Comparison of ENCODE assay signal across 15 cellular contexts in the genomic region with DNA sequence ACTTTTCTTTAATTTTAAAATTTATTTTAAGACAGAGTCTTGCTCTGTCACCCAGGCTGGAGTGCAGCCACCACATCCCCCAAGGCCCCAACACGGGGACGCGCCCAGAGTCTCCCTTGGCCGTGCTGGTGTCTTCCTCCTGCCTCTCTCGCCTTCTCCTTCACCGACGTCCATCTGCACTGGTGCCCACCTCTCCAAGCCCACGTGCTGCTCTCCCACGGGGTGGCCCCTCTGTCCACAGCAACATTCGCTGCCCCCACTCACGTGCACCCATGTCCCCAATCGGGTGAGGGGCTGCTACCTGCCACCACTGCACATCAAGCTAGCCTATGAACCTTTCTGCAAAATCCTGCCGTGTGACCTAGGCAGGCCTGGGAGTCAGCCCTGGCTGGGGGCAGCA. TPM values are rescaled to one million over a fixed set of nuclear protein-coding genes. Genes with fewer than 3 reads are reported as not detected.
A peak's percentile ranks its signal among the peaks of the same experiment; 100 is the strongest.
DNase-seq lines count a peak whose midpoint lies in the region; ATAC-seq and TF ChIP-seq lines count a peak whose summit lies in the region.
"Had no signal": no experiment of that assay in that cellular context is flagged by ENCODE, and none has a peak within 500 bp of the region (broad histone marks: within the 10 kb centered on the region; RNA-seq: fewer than 3 reads in every experiment).

No MANE protein-coding gene starts in this region.

- no peaks in the 10 kb centered on the region for H3K27me3 Mint-ChIP-seq in activated CD4-positive, alpha-beta T cell treated with anti-CD3 and anti-CD28 coated beads, Interleukin-2, amount 10 ng/mL, durations not matched to agents 7 days and 5 days
- no peaks in the 10 kb centered on the region for H3K27me3 Mint-ChIP-seq in activated CD8-positive, alpha-beta T cell treated with anti-CD3 and anti-CD28 coated beads for 36 hours

- peak overlapping the region; percentile 98 for H3K4me3 Mint-ChIP-seq in activated CD4-positive, alpha-beta T cell treated with anti-CD3 and anti-CD28 coated beads, Interleukin-2, amount 10 ng/mL, durations not matched to agents 7 days and 5 days
- H3K4me3 Mint-ChIP-seq in activated CD8-positive, alpha-beta T cell treated with anti-CD3 and anti-CD28 coated beads for 36 hours, result peak overlapping the region; percentile 99

- POLR2A ChIA-PET in activated CD4-positive, alpha-beta T cell treated with anti-CD3 and anti-CD28 coated beads, Interleukin-2, amount 10 ng/mL, durations not matched to agents 7 days and 5 days (lab: Charles Lee), result no interaction called here
- POLR2A ChIA-PET in activated CD8-positive, alpha-beta T cell treated with anti-CD3 and anti-CD28 coated beads for 36 hours (lab: Charles Lee), result interaction anchor here (0.6 to 2.4 kb wide), 3 partner anchors 9 to 171 kb away, joined by 3 to 9 read pairs (median 3); no protein-coding TSS in a partner anchor

- ATAC-seq in activated CD8-positive, alpha-beta T cell treated with anti-CD3 and anti-CD28 coated beads for 36 hours, result no peak
- ATAC-seq: A549 had no signal

- no peak for DNase-seq in activated CD4-positive, alpha-beta T cell treated with anti-CD3 and anti-CD28 coated beads, Interleukin-2, amount 10 ng/mL, durations not matched to agents 7 days and 5 days
- no peak for DNase-seq in activated CD4-positive, alpha-beta T cell treated with anti-CD3 and anti-CD28 coated beads for 1 hour
- no peak for DNase-seq in activated CD8-positive, alpha-beta T cell treated with anti-CD3 and anti-CD28 coated beads for 36 hours
- no peak for DNase-seq in left ventricle myocardium inferior
- DNase-seq in GM19238 (ENCODE audit: insufficient read length, low spot score), result no peak
- no peak for DNase-seq in Kasumi-1 (lab: John Stamatoyannopoulos, UW)
- no peak for DNase-seq in HUDEP-2 (lab: John Stamatoyannopoulos, UW; ENCODE audit: unreplicated experiment in 76 of 76)
- DNase-seq: NCI-H1048, T1000 had no signal

- H3K9me3 Mint-ChIP-seq in activated CD4-positive, alpha-beta T cell treated with anti-CD3 and anti-CD28 coated beads, Interleukin-2, amount 10 ng/mL, durations not matched to agents 7 days and 5 days, result no peaks in the 10 kb centered on the region
- no peaks in the 10 kb centered on the region for H3K9me3 Mint-ChIP-seq in activated CD8-positive, alpha-beta T cell treated with anti-CD3 and anti-CD28 coated beads for 36 hours

- peak overlapping the region; percentile 98 for H3K27ac ChIP-seq in left ventricle myocardium inferior (replicated peaks)
- H3K27ac ChIP-seq in skeletal muscle tissue (ENCODE audit: low read depth, low read length), result no peak overlapping the region
- H3K27ac ChIP-seq: A549 had no signal

- peak overlapping the region in 1 of 3 donors; percentile 81 for H3K9ac ChIP-seq in skeletal muscle tissue (ENCODE audit: low read depth in 1 of 3, low read length in 3 of 3)

- H3K27me3 ChIP-seq in left ventricle myocardium inferior (ENCODE audit: low read depth) (no peaks in the 10 kb centered on the region), skeletal muscle tissue (ENCODE audit: control insufficient read depth in 3 of 3, insufficient read depth in 3 of 3, low read length in 3 of 3) (no peaks in the 10 kb centered on the region)
- H3K27me3 ChIP-seq: vagina had no signal

- TF ChIP-seq CTCF in activated CD8-positive, alpha-beta T cell treated with anti-CD3 and anti-CD28 coated beads for 36 hours (IDR thresholded peaks at IDR 0.05), result no peak
- TF ChIP-seq CTCF in left ventricle myocardium inferior (IDR thresholded peaks at IDR 0.05; ENCODE audit: borderline replicate concordance), result no peak

- peak overlapping the region; percentile 85 for H3K27ac Mint-ChIP-seq in activated CD4-positive, alpha-beta T cell treated with anti-CD3 and anti-CD28 coated beads, Interleukin-2, amount 10 ng/mL, durations not matched to agents 7 days and 5 days
- peak overlapping the region; percentile 91 for H3K27ac Mint-ChIP-seq in activated CD8-positive, alpha-beta T cell treated with anti-CD3 and anti-CD28 coated beads for 36 hours

- intact Hi-C loops in activated CD8-positive, alpha-beta T cell treated with anti-CD3 and anti-CD28 coated beads for 36 hours (cut with micrococcal nuclease), result no loop called here
- intact Hi-C loops in left ventricle myocardium inferior (cut with micrococcal nuclease), result no loop called here

- H3K9me3 ChIP-seq in left ventricle myocardium inferior (replicated peaks) (no peaks in the 10 kb centered on the region), skeletal muscle tissue (ENCODE audit: control insufficient read depth in 3 of 3, low read length in 3 of 3) (no peaks in the 10 kb centered on the region)
- H3K9me3 ChIP-seq: A549, vagina had no signal

- peaks cover 61% of the 10 kb centered on the region for H3K36me3 ChIP-seq in left ventricle myocardium inferior
- peaks cover 14 to 35% (median 17%) of the 10 kb centered on the region in 3 donors for H3K36me3 ChIP-seq in skeletal muscle tissue (ENCODE audit: control insufficient read depth in 3 of 3, insufficient read depth in 3 of 3, low read length in 3 of 3)

- H3K4me1 ChIP-seq in left ventricle myocardium inferior, result peaks cover 96% of the 10 kb centered on the region
- peaks cover 41 to 62% (median 61%) of the 10 kb centered on the region in 3 donors for H3K4me1 ChIP-seq in skeletal muscle tissue (ENCODE audit: control insufficient read depth in 3 of 3, insufficient read depth in 3 of 3, low read length in 3 of 3)
- H3K4me1 ChIP-seq: A549 had no signal

- peaks cover 58% of the 10 kb centered on the region for H3K4me1 Mint-ChIP-seq in activated CD4-positive, alpha-beta T cell treated with anti-CD3 and anti-CD28 coated beads, Interleukin-2, amount 10 ng/mL, durations not matched to agents 7 days and 5 days
- peaks cover 39% of the 10 kb centered on the region for H3K4me1 Mint-ChIP-seq in activated CD8-positive, alpha-beta T cell treated with anti-CD3 and anti-CD28 coated beads for 36 hours (ENCODE audit: low read depth)

- H3K4me3 ChIP-seq in left ventricle myocardium inferior (peak overlapping the region; percentile 83), skeletal muscle tissue (ENCODE audit: low read length in 3 of 3) (peak overlapping the region; percentile 48 to 61 (median 56))
- H3K4me3 ChIP-seq: A549 had no signal

- peaks cover 53% of the 10 kb centered on the region for H3K36me3 Mint-ChIP-seq in activated CD4-positive, alpha-beta T cell treated with anti-CD3 and anti-CD28 coated beads, Interleukin-2, amount 10 ng/mL, durations not matched to agents 7 days and 5 days (ENCODE audit: low read depth)
- H3K36me3 Mint-ChIP-seq in activated CD8-positive, alpha-beta T cell treated with anti-CD3 and anti-CD28 coated beads for 36 hours (ENCODE audit: low read depth), result peaks cover 46% of the 10 kb centered on the region

- CTCF ChIA-PET in activated CD4-positive, alpha-beta T cell treated with anti-CD3 and anti-CD28 coated beads, Interleukin-2, amount 10 ng/mL, durations not matched to agents 7 days and 5 days (lab: Charles Lee), result interaction anchor here (0.5 to 1.0 kb wide), 2 partner anchors 10 to 1053 kb away, joined by 4 to 6 read pairs; no protein-coding TSS in a partner anchor
- CTCF ChIA-PET in activated CD8-positive, alpha-beta T cell treated with anti-CD3 and anti-CD28 coated beads for 36 hours (lab: Charles Lee), result interaction anchor here (1.1 to 2.4 kb wide), 3 partner anchors 10 to 173 kb away, joined by 4 to 9 read pairs (median 9); a partner anchor contains a TSS

RNA-seq across cellular contexts. Expression of a gene that starts 3.1 kb away (rescaled TPM):
- total RNA-seq in activated CD4-positive, alpha-beta T cell treated with anti-CD3 and anti-CD28 coated beads, Interleukin-2, amount 10 ng/mL, durations not matched to agents 7 days and 5 days, result 10 to 100 TPM; 60.6 to 73.5 TPM
- total RNA-seq in activated CD8-positive, alpha-beta T cell treated with anti-CD3 and anti-CD28 coated beads for 36 hours, result 10 to 100 TPM; 12.9 to 14.3 TPM
- 27.1 TPM for total RNA-seq in left ventricle myocardium inferior
- 8.9 TPM for total RNA-seq in skeletal muscle tissue
- total RNA-seq: OCI-LY7 had no signal

RNA-seq across cellular contexts. Expression of a gene that starts 43.4 kb away (rescaled TPM):
- 10 to 100 TPM; 49.1 to 65.5 TPM for total RNA-seq in activated CD4-positive, alpha-beta T cell treated with anti-CD3 and anti-CD28 coated beads, Interleukin-2, amount 10 ng/mL, durations not matched to agents 7 days and 5 days
- total RNA-seq in activated CD8-positive, alpha-beta T cell treated with anti-CD3 and anti-CD28 coated beads for 36 hours, result 10 to 100 TPM; 59.1 to 62.1 TPM
- 17.7 TPM for total RNA-seq in left ventricle myocardium inferior
- total RNA-seq in skeletal muscle tissue, result 11.0 TPM

RNA-seq across cellular contexts. Expression of a gene that starts 47.9 kb away (rescaled TPM):
- total RNA-seq in activated CD4-positive, alpha-beta T cell treated with anti-CD3 and anti-CD28 coated beads, Interleukin-2, amount 10 ng/mL, durations not matched to agents 7 days and 5 days, result not detected
- total RNA-seq in activated CD8-positive, alpha-beta T cell treated with anti-CD3 and anti-CD28 coated beads for 36 hours, result not detected
- total RNA-seq in left ventricle myocardium inferior, result not detected
- 1.0 TPM for total RNA-seq in skeletal muscle tissue
- total RNA-seq: H7, mononuclear cell, OCI-LY7, vagina had no signal
